In the genomic region with DNA sequence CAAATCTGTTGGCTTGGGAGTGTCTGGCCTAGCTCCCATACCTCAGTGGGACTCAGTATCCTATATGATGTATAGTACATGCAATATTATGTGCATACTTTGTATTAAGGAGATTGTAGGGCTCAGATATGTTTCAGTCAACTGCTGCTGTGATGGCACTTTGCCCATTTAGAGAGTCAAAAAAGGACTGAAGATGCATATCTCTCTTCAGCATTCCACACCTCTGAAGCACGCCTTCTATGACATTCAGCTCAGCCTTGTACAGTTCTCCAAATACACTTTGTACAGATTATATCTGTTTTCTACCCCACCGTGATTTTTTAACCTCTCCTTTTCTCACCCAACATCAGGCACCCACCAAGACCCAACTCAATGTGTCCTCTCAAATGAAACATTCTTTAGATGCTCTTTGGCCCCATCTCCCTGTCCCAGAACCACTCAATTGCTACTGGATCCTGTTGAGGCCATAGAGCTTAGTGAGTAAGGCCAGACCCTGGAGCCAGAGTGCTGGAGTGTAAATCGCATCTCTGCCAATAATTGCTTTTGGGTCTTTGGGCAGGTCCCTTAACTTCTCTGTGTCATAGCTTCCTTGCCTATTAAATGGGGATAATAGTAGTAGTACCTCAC, we compare ENCODE assay signal across 19 cellular contexts.
"Had no signal": no experiment of that assay in that cellular context is flagged by ENCODE, and none has a peak within 500 bp of the region (broad histone marks: within the 10 kb centered on the region; RNA-seq: fewer than 3 reads in every experiment).

No MANE protein-coding gene starts in this region.

- H3K36me3 Mint-ChIP-seq: activated naive CD8-positive, alpha-beta T cell treated with anti-CD3 and anti-CD28 coated beads, Interleukin-2, amount 10 ng/mL, durations not matched to agents 7 days and 5 days; mesothelial cell of epicardium had no signal

- H3K4me3 ChIP-seq: gastrocnemius medialis, heart right ventricle, lung, ovary, thyroid gland, uterus had no signal

- H3K27ac ChIP-seq: gastrocnemius medialis, heart right ventricle, ovary, thyroid gland had no signal

- H3K27ac Mint-ChIP-seq: activated naive CD8-positive, alpha-beta T cell treated with anti-CD3 and anti-CD28 coated beads, Interleukin-2, amount 10 ng/mL, durations not matched to agents 7 days and 5 days; mesothelial cell of epicardium; stimulated activated naive B cell treated with anti-CD40 and anti-IgM and Interleukin-4, amounts not matched to agents 10 μg/mL and 1 μg/mL and 100 μg/mL, for 72 hours; T-helper 2 cell treated with Interferon-gamma antibody and Interleukin-4, amounts not matched to agents 5 μg/mL and 100 μg/mL, for 36 hours had no signal

- H3K27me3 ChIP-seq: gastrocnemius medialis, heart right ventricle, ovary, thyroid gland, uterus had no signal

- FAIRE-seq: bronchial epithelial cell had no signal

- H3K4me3 Mint-ChIP-seq: activated naive CD8-positive, alpha-beta T cell treated with anti-CD3 and anti-CD28 coated beads, Interleukin-2, amount 10 ng/mL, durations not matched to agents 7 days and 5 days; endodermal cell; mesothelial cell of epicardium; neural crest cell; stimulated activated naive B cell treated with anti-CD40 and anti-IgM and Interleukin-4, amounts not matched to agents 10 μg/mL and 1 μg/mL and 100 μg/mL, for 72 hours; T-helper 2 cell treated with Interferon-gamma antibody and Interleukin-4, amounts not matched to agents 5 μg/mL and 100 μg/mL, for 36 hours had no signal

- H3K4me1 ChIP-seq: gastrocnemius medialis had no signal

- DNase-seq: activated CD4-positive, alpha-beta T cell treated with anti-CD3 and anti-CD28 coated beads, Interleukin-2, amount 50 U/mL, for 1 hour; activated CD4-positive, CD25-positive, alpha-beta regulatory T cell; activated naive CD4-positive, alpha-beta T cell; activated naive CD8-positive, alpha-beta T cell treated with anti-CD3 and anti-CD28 coated beads, Interleukin-2, amount 10 ng/mL, durations not matched to agents 7 days and 5 days; aorta; endodermal cell; gastrocnemius medialis; heart right ventricle; islet precursor cell; ovary; stimulated activated CD4-positive, alpha-beta T cell treated with anti-CD3 and anti-CD28 coated beads, Interleukin-2, amount 100 ng/mL, for 48 hours; stimulated activated naive B cell treated with anti-CD40 and anti-IgM and Interleukin-4, amounts not matched to agents 10 μg/mL and 1 μg/mL and 100 μg/mL, for 72 hours; thyroid gland; uterus had no signal

- H3K9me3 Mint-ChIP-seq: activated naive CD8-positive, alpha-beta T cell treated with anti-CD3 and anti-CD28 coated beads, Interleukin-2, amount 10 ng/mL, durations not matched to agents 7 days and 5 days; endodermal cell; mesothelial cell of epicardium; neural crest cell; stimulated activated naive B cell treated with anti-CD40 and anti-IgM and Interleukin-4, amounts not matched to agents 10 μg/mL and 1 μg/mL and 100 μg/mL, for 72 hours; T-helper 2 cell treated with Interferon-gamma antibody and Interleukin-4, amounts not matched to agents 5 μg/mL and 100 μg/mL, for 36 hours had no signal

- H3K4me1 Mint-ChIP-seq: activated naive CD8-positive, alpha-beta T cell treated with anti-CD3 and anti-CD28 coated beads, Interleukin-2, amount 10 ng/mL, durations not matched to agents 7 days and 5 days; endodermal cell had no signal

- H3K9me3 ChIP-seq: gastrocnemius medialis, heart right ventricle, ovary, thyroid gland, uterus had no signal

- H3K36me3 ChIP-seq: gastrocnemius medialis, heart right ventricle, ovary, thyroid gland, uterus had no signal

- ATAC-seq: gastrocnemius medialis; heart right ventricle; stimulated activated naive B cell treated with anti-CD40 and anti-IgM and Interleukin-4, amounts not matched to agents 10 μg/mL and 1 μg/mL and 100 μg/mL, for 72 hours had no signal
